ENCODE assay signal across 27 cellular contexts in the genomic region with DNA sequence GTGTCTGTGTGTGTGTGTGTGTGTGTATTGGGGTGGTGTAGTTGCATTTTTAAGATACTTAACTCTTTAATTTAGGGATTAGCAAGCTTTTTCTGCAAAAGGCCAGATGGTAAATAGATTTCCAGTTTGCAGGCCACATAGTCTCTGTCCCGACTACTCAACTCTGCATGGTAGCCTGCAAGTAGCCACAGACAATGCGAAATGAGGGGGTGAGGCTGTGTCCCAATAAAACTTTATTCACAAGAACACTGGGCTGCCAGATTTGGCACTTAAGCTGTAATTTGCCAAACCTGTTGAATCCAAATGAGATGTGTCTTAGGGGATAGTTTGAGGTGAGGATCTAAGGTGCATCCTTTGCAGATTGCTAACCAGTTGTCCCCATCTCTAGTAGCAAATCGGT. TPM values are rescaled to one million over a fixed set of nuclear protein-coding genes. Genes with fewer than 3 reads are reported as not detected.
"Had no signal": no experiment of that assay in that cellular context is flagged by ENCODE, and none has a peak within 500 bp of the region (broad histone marks: within the 10 kb centered on the region; RNA-seq: fewer than 3 reads in every experiment).

No MANE protein-coding gene starts in this region.

- H3K4me1 ChIP-seq: Peyer's patch, SJCRH30 had no signal

- DNase-seq: KBM-7, MV-4-11, NCI-H1048, NCI-H1105, NCI-H1417, NCI-H1436 treated with DMSO at 0.1 percent for 48 hours, NCI-H1694, NCI-H187 treated with DMSO at 0.1 percent for 48 hours, NCI-H2029 treated with DMSO at 0.1 percent for 48 hours, NCI-H2171 treated with DMSO at 0.1 percent for 48 hours, NCI-H345, NCI-H446 treated with DMSO at 0.1 percent for 48 hours, NCI-H526, OCI-M1, PC-9, Peyer's patch, SHP77 treated with DMSO at 0.1 percent for 48 hours, SJCRH30, T-helper 2 cell had no signal

- H3K4me2 ChIP-seq: PC-9 had no signal

- H3K4me1 Mint-ChIP-seq: IgD-negative memory B cell had no signal

- H3K9me3 ChIP-seq: Peyer's patch, SJCRH30 had no signal

- H3K4me3 Mint-ChIP-seq: IgD-negative memory B cell had no signal

- H3K9me3 Mint-ChIP-seq: IgD-negative memory B cell had no signal

- H2AFZ ChIP-seq: PC-9 had no signal

- ATAC-seq: Right ventricle myocardium inferior, SK-N-SH treated with all-trans-retinoic acid at 6 μM for 48 hours had no signal

- H3K36me3 ChIP-seq: Peyer's patch, SJCRH30 had no signal

- H3K27me3 ChIP-seq: Peyer's patch, SJCRH30 had no signal

- H3K27ac Mint-ChIP-seq: IgD-negative memory B cell had no signal

- H3K36me3 Mint-ChIP-seq: IgD-negative memory B cell had no signal

- H3K27ac ChIP-seq: PC-9, Peyer's patch, SJCRH30 had no signal

- H3K4me3 ChIP-seq: PC-9, Peyer's patch, SJCRH30 had no signal

RNA-seq across cellular contexts. Expression of a gene that starts 6.8 kb away (rescaled TPM):
- total RNA-seq: HT1080, LHCN-M2, MCF 10A, PC-9, Peyer's patch, Right ventricle myocardium inferior, RPMI7951 had no signal
- polyA plus RNA-seq: IgD-negative memory B cell had no signal

RNA-seq across cellular contexts. Expression of a gene that starts 29.5 kb away (rescaled TPM):
- total RNA-seq: LHCN-M2; T-helper 1 cell treated with Interleukin-12 subunit alpha and Interleukin-12 subunit beta and Interleukin-4 antibody, amounts not matched to agents 30 ng/mL and 1 ng/mL, for 36 hours had no signal
- polyA plus RNA-seq: IgD-negative memory B cell had no signal
